2 cellular contexts compared by ENCODE assay signal in genomic region chr6:147177286-147177685, GRCh38.
TF ChIP-seq lines count a peak whose summit lies in the region.

No MANE protein-coding gene starts in this region.

TF ChIP-seq in IMR-90, 13 proteins besides CTCF, POLR2A, EP300 and RAD21:
- TF ChIP-seq FOS (IDR thresholded peaks at IDR 0.05; ENCODE audit: low read depth, low read length) (no peak), SMC3 (IDR thresholded peaks at IDR 0.05; ENCODE audit: low read depth, low read length) (no peak)

TF ChIP-seq in K562, 482 proteins besides CTCF, POLR2A, EP300 and RAD21:
- TF ChIP-seq SPI1 (IDR thresholded peaks at IDR 0.05; ENCODE audit: borderline replicate concordance, low read depth, low read length) (no peak), FOSL1 (tag; conservative IDR thresholded peaks at IDR 0.05) (peak; percentile 69)
